Comparison of ENCODE assay signal across 15 cellular contexts in genomic region chr7:75829656-75830055, GRCh38. TPM values are rescaled to one million over a fixed set of nuclear protein-coding genes. Genes with fewer than 3 reads are reported as not detected.
A peak's percentile ranks its signal among the peaks of the same experiment; 100 is the strongest.
DNase-seq lines count a peak whose midpoint lies in the region; ATAC-seq and TF ChIP-seq lines count a peak whose summit lies in the region.
"Not testable (repeated sequence)": the region's sequence is repeated elsewhere in the genome, so short reads cannot be mapped to it uniquely, and the experiment has no call there.
"Had no signal": no experiment of that assay in that cellular context is flagged by ENCODE, and none has a peak within 500 bp of the region (broad histone marks: within the 10 kb centered on the region; RNA-seq: fewer than 3 reads in every experiment).

No MANE protein-coding gene starts in this region.

- H2BK120ac ChIP-seq in mesenchymal stem cell (ENCODE audit: low read depth, low read length): not testable (repeated sequence)

- H3K36me3 ChIP-seq in mesenchymal stem cell (ENCODE audit: control insufficient read depth in 1 of 2, insufficient read depth in 2 of 2, low read depth in 1 of 2, low read length in 2 of 2): not testable (repeated sequence)

- not testable (repeated sequence) for H3K79me1 ChIP-seq in mesenchymal stem cell (replicated peaks; ENCODE audit: low read length, poor library complexity, severe bottlenecking)

- not testable (repeated sequence) for H2BK5ac ChIP-seq in mesenchymal stem cell (ENCODE audit: low read depth, low read length, poor library complexity, severe bottlenecking)

- H3K4ac ChIP-seq in mesenchymal stem cell (ENCODE audit: low read depth in 1 of 2, low read length in 2 of 2): not testable (repeated sequence)

- H3K18ac ChIP-seq in mesenchymal stem cell (ENCODE audit: low read depth in 1 of 2, low read length in 2 of 2): not testable (repeated sequence)

- peak; percentile 67 for ATAC-seq in esophagus mucosa

- POLR2A ChIA-PET in RWPE1 (lab: Yijun Ruan, JAX; ENCODE audit: low non-redundant PET): interaction anchor here (0.6 kb wide), 2 partner anchors 12 to 187 kb away, joined by 5 to 6 read pairs; no protein-coding TSS in a partner anchor

- H3K9ac ChIP-seq in mesenchymal stem cell (ENCODE audit: low read length): not testable (repeated sequence)

- H3K4me2 ChIP-seq in mesenchymal stem cell (ENCODE audit: low read length, poor library complexity, severe bottlenecking): not testable (repeated sequence)

- not testable (repeated sequence) for TF ChIP-seq CTCF in RWPE1 (conservative IDR thresholded peaks at IDR 0.05; ENCODE audit: low read depth)

- 82% methylated on average over 6 of the region's 6 CpGs for WGBS in mesenchymal stem cell

- H3K4me1 ChIP-seq in mesenchymal stem cell (ENCODE audit: control insufficient read depth, insufficient read depth, low read depth, low read length): not testable (repeated sequence)

- H2BK12ac ChIP-seq in mesenchymal stem cell (ENCODE audit: low read length in 2 of 2): not testable (repeated sequence)

- not testable (repeated sequence) for H3K9me3 ChIP-seq in mesenchymal stem cell (ENCODE audit: control insufficient read depth, low read length)

- H3K23ac ChIP-seq in mesenchymal stem cell (ENCODE audit: low read length in 2 of 2): not testable (repeated sequence)

- CTCF ChIA-PET in RWPE1 (lab: Yijun Ruan, JAX): interaction anchor here (0.7 kb wide), 1 partner anchor 138 kb away, joined by 4 read pairs; no protein-coding TSS in a partner anchor

- not testable (repeated sequence) for H2BK15ac ChIP-seq in mesenchymal stem cell (ENCODE audit: low read depth, poor library complexity, severe bottlenecking)

- H3K4me3 ChIP-seq in mesenchymal stem cell (ENCODE audit: insufficient read depth in 1 of 2, low read depth in 1 of 2, low read length in 2 of 2): not testable (repeated sequence)

- not testable (repeated sequence) for H4K8ac ChIP-seq in mesenchymal stem cell (ENCODE audit: low read length)

- not testable (repeated sequence) for H4K91ac ChIP-seq in mesenchymal stem cell (ENCODE audit: low read length)

- H2AFZ ChIP-seq in mesenchymal stem cell (ENCODE audit: low read depth, low read length): not testable (repeated sequence)

- peaks cover 0 to 28% of the 10 kb centered on the region in 2 experiments for H3K27me3 ChIP-seq in mesenchymal stem cell (ENCODE audit: control insufficient read depth in 1 of 2, insufficient read depth in 1 of 2, low read length in 2 of 2)

- not testable (repeated sequence) for H3K14ac ChIP-seq in mesenchymal stem cell (ENCODE audit: low read length in 2 of 2)

- DNase-seq in ELF-1 (ENCODE audit: low read depth, low spot score): peak; percentile 37
- DNase-seq in HS-27A (ENCODE audit: low read depth): peak; percentile 27
- DNase-seq in NCI-H2107 treated with DMSO at 0.1 percent for 48 hours (lab: John Stamatoyannopoulos, UW; ENCODE audit: unreplicated experiment): peak; percentile 62
- peak; percentile 76 for DNase-seq in RWPE1 (ENCODE audit: low spot score)
- peak; percentile 83 for DNase-seq in astrocyte of the hippocampus (ENCODE audit: low read depth, low spot score)
- peak; percentile 50 for DNase-seq in mesenchymal stem cell

- H3K27ac ChIP-seq in RWPE1: peak overlapping the region; percentile 16; the same call in 1 of the 2 replicates
- not testable (repeated sequence) for H3K27ac ChIP-seq in mesenchymal stem cell (ENCODE audit: low read length, poor library complexity, severe bottlenecking)

- not testable (repeated sequence) for H2AK5ac ChIP-seq in mesenchymal stem cell (ENCODE audit: low read length, severe bottlenecking)

RNA-seq across cellular contexts. Expression of gene CCL24, which starts 16.1 kb away (rescaled TPM):
- 0.56 TPM for total RNA-seq in esophagus mucosa
- polyA plus RNA-seq in mesenchymal stem cell (2013, experiment 1 of 2): not detected
- polyA plus RNA-seq in mesenchymal stem cell (2013, experiment 2 of 2): not detected
- total RNA-seq: activated naive CD4-positive, alpha-beta T cell treated with anti-CD3 and anti-CD28 coated beads for 36 hours; activated T-cell treated with anti-CD3 and anti-CD28 coated beads, Interleukin-2, amount 50 U/mL, for 4 hours; gastrocnemius medialis; H7; HepG2; mesothelial cell of epicardium; prostate gland had no signal
- polyA plus RNA-seq: HepG2 had no signal

RNA-seq across cellular contexts. Expression of gene RHBDD2, which starts 49.2 kb away (rescaled TPM):
- total RNA-seq in esophagus mucosa: 37.5 TPM
- 78.6 TPM for polyA plus RNA-seq in mesenchymal stem cell (2013, experiment 1 of 2)
- 78.6 TPM for polyA plus RNA-seq in mesenchymal stem cell (2013, experiment 2 of 2)

RNA-seq across cellular contexts. Expression of gene CCL26, which starts 57.6 kb away (rescaled TPM):
- total RNA-seq in esophagus mucosa: not detected
- polyA plus RNA-seq in mesenchymal stem cell (2013, experiment 1 of 2): 2.6 TPM
- polyA plus RNA-seq in mesenchymal stem cell (2013, experiment 2 of 2): 2.3 TPM
- total RNA-seq: activated naive CD4-positive, alpha-beta T cell treated with anti-CD3 and anti-CD28 coated beads for 36 hours; activated T-cell treated with anti-CD3 and anti-CD28 coated beads, Interleukin-2, amount 50 U/mL, for 4 hours; gastrocnemius medialis; HepG2; mesothelial cell of epicardium; prostate gland; stomach had no signal

Comparison
In these comparisons a context has a peak if more than half of its experiments do, and no peak if none do; other contexts are left out.
1. DNase-seq: peak in every context shown above with its lines; median percentile 83 in astrocyte of the hippocampus; 76 in RWPE1; 62 in NCI-H2107 treated with DMSO at 0.1 percent for 48 hours; 50 in mesenchymal stem cell; 37 in ELF-1; 27 in HS-27A.